Comparison of ENCODE assay signal across 23 cellular contexts in genomic region chr14:31559939-31560338, GRCh38. TPM values are rescaled to one million over a fixed set of nuclear protein-coding genes. Genes with fewer than 3 reads are reported as not detected.
A peak's percentile ranks its signal among the peaks of the same experiment; 100 is the strongest.
DNase-seq lines count a peak whose midpoint lies in the region; ATAC-seq and TF ChIP-seq lines count a peak whose summit lies in the region.
"Had no signal": no experiment of that assay in that cellular context is flagged by ENCODE, and none has a peak within 500 bp of the region (broad histone marks: within the 10 kb centered on the region; RNA-seq: fewer than 3 reads in every experiment).

No MANE protein-coding gene starts in this region.

- peak overlapping the region; percentile 82 for H3K4me2 ChIP-seq in Karpas-422 (ENCODE audit: low read depth, low read length, poor library complexity, severe bottlenecking)

- H3K36me3 Mint-ChIP-seq in activated naive CD8-positive, alpha-beta T cell treated with anti-CD3 and anti-CD28 coated beads, Interleukin-2, amount 50 U/mL, for 24 hours (ENCODE audit: low read depth) = peaks cover 4% of the 10 kb centered on the region
- peaks cover 7% of the 10 kb centered on the region for H3K36me3 Mint-ChIP-seq in activated naive CD8-positive, alpha-beta T cell treated with anti-CD3 and anti-CD28 coated beads for 36 hours
- peaks cover 12% of the 10 kb centered on the region for H3K36me3 Mint-ChIP-seq in endothelial cell (ENCODE audit: low read depth, unreplicated experiment)

- H3K27me3 Mint-ChIP-seq in activated naive CD8-positive, alpha-beta T cell treated with anti-CD3 and anti-CD28 coated beads, Interleukin-2, amount 50 U/mL, for 24 hours = peaks cover 16% of the 10 kb centered on the region
- H3K27me3 Mint-ChIP-seq in activated naive CD8-positive, alpha-beta T cell treated with anti-CD3 and anti-CD28 coated beads for 36 hours = peaks cover 13% of the 10 kb centered on the region
- peaks cover 6% of the 10 kb centered on the region for H3K27me3 Mint-ChIP-seq in endothelial cell (ENCODE audit: unreplicated experiment)

- H3K4me1 Mint-ChIP-seq in activated naive CD8-positive, alpha-beta T cell treated with anti-CD3 and anti-CD28 coated beads, Interleukin-2, amount 50 U/mL, for 24 hours = peaks cover 31% of the 10 kb centered on the region
- peaks cover 19% of the 10 kb centered on the region for H3K4me1 Mint-ChIP-seq in activated naive CD8-positive, alpha-beta T cell treated with anti-CD3 and anti-CD28 coated beads for 36 hours
- peaks cover 12% of the 10 kb centered on the region for H3K4me1 Mint-ChIP-seq in endothelial cell (ENCODE audit: unreplicated experiment)

- H4K20me1 ChIP-seq in Karpas-422 (ENCODE audit: insufficient read depth, low read depth, low read length) = no peaks in the 10 kb centered on the region

- H3K9me3 ChIP-seq in Karpas-422 (ENCODE audit: low read length) = no peaks in the 10 kb centered on the region
- no peaks in the 10 kb centered on the region for H3K9me3 ChIP-seq in spleen
- no peaks in the 10 kb centered on the region for H3K9me3 ChIP-seq in lower lobe of right lung
- H3K9me3 ChIP-seq: A549, BE2C had no signal

- H3K4me1 ChIP-seq in Karpas-422 (ENCODE audit: low read length) = peaks cover 28% of the 10 kb centered on the region
- H3K4me1 ChIP-seq in spleen = peaks cover 14 to 39% (median 31%) of the 10 kb centered on the region in 6 donors
- H3K4me1 ChIP-seq in lower lobe of right lung = peaks cover 6% of the 10 kb centered on the region
- H3K4me1 ChIP-seq: BE2C had no signal

- intact Hi-C loops in spleen (cut with DNase I; ENCODE audit: low total_unique reads) = no loop called here
- intact Hi-C loops in lower lobe of right lung (cut with DNase I) = no loop called here

- no peak overlapping the region for H3K4me3 Mint-ChIP-seq in activated naive CD8-positive, alpha-beta T cell treated with anti-CD3 and anti-CD28 coated beads, Interleukin-2, amount 50 U/mL, for 24 hours
- H3K4me3 Mint-ChIP-seq in activated naive CD8-positive, alpha-beta T cell treated with anti-CD3 and anti-CD28 coated beads for 36 hours = no peak overlapping the region
- no peak overlapping the region for H3K4me3 Mint-ChIP-seq in endothelial cell (ENCODE audit: unreplicated experiment)

- no peak overlapping the region for H3K27ac Mint-ChIP-seq in activated naive CD8-positive, alpha-beta T cell treated with anti-CD3 and anti-CD28 coated beads, Interleukin-2, amount 50 U/mL, for 24 hours
- no peak overlapping the region for H3K27ac Mint-ChIP-seq in activated naive CD8-positive, alpha-beta T cell treated with anti-CD3 and anti-CD28 coated beads for 36 hours
- peak overlapping the region; percentile 99 for H3K27ac Mint-ChIP-seq in endothelial cell (ENCODE audit: unreplicated experiment)

- H3K36me3 ChIP-seq in Karpas-422 (ENCODE audit: insufficient read depth, low read length) (no peaks in the 10 kb centered on the region), spleen (no peaks in the 10 kb centered on the region), lower lobe of right lung (no peaks in the 10 kb centered on the region)
- H3K36me3 ChIP-seq: BE2C had no signal

- H3K9ac ChIP-seq in Karpas-422 (ENCODE audit: low read length) = no peak overlapping the region

- H2AFZ ChIP-seq in Karpas-422 (ENCODE audit: low read length) = peak overlapping the region; percentile 78

- H3K9me2 ChIP-seq in Karpas-422 (replicated peaks; ENCODE audit: insufficient read depth, low read length) = no peaks in the 10 kb centered on the region

- TF ChIP-seq CTCF in endothelial cell (IDR thresholded peaks at IDR 0.05; ENCODE audit: unreplicated experiment) (no peak), spleen (IDR thresholded peaks at IDR 0.05 in 8 of 11, conservative IDR thresholded peaks at IDR 0.05 in 3 of 11) (no peak), lower lobe of right lung (IDR thresholded peaks at IDR 0.05) (no peak)

- H3K27me3 ChIP-seq in Karpas-422 (ENCODE audit: low read length) = no peaks in the 10 kb centered on the region
- H3K27me3 ChIP-seq in spleen (replicated peaks in 1 of 7) = no peaks in the 10 kb centered on the region
- no peaks in the 10 kb centered on the region for H3K27me3 ChIP-seq in lower lobe of right lung (ENCODE audit: low read depth)

- peak; percentile 2 for DNase-seq in activated naive CD8-positive, alpha-beta T cell treated with anti-CD3 and anti-CD28 coated beads, Interleukin-2, amount 50 U/mL, for 24 hours
- DNase-seq in activated naive CD8-positive, alpha-beta T cell treated with anti-CD3 and anti-CD28 coated beads for 36 hours = no peak
- DNase-seq in Karpas-422 (no peak), endothelial cell (ENCODE audit: low spot score) (peak; percentile 7), spleen (peak; percentile 78), lower lobe of right lung (no peak)
- DNase-seq: activated CD4-positive, alpha-beta T cell treated with anti-CD3 and anti-CD28 coated beads for 1 hour; activated CD8-positive, alpha-beta memory T cell treated with anti-CD3 and anti-CD28 coated beads for 24 hours; activated T-cell treated with anti-CD3 and anti-CD28 coated beads, Interleukin-2, amount 50 U/mL, for 24 hours; BE2C; left ventricle myocardium superior; NCI-H1694 treated with DMSO at 0.1 percent for 48 hours; NCI-H2171 treated with DMSO at 0.1 percent for 48 hours; NCI-H526; nucleus accumbens; OCI-M1; Right ventricle myocardium superior had no signal

- no peaks in the 10 kb centered on the region for H3K9me3 Mint-ChIP-seq in activated naive CD8-positive, alpha-beta T cell treated with anti-CD3 and anti-CD28 coated beads, Interleukin-2, amount 50 U/mL, for 24 hours
- H3K9me3 Mint-ChIP-seq in activated naive CD8-positive, alpha-beta T cell treated with anti-CD3 and anti-CD28 coated beads for 36 hours = peaks cover 2% of the 10 kb centered on the region
- H3K9me3 Mint-ChIP-seq in endothelial cell (ENCODE audit: unreplicated experiment) = no peaks in the 10 kb centered on the region
- H3K9me3 Mint-ChIP-seq: activated naive CD4-positive, alpha-beta T cell treated with anti-CD3 and anti-CD28 coated beads, Interleukin-2, amount 50 U/mL, for 24 hours; activated T-cell treated with anti-CD3 and anti-CD28 coated beads, Interleukin-2, amount 50 U/mL, for 24 hours had no signal

- no peak overlapping the region for H3K4me3 ChIP-seq in Karpas-422 (ENCODE audit: low read length)
- no peak overlapping the region for H3K4me3 ChIP-seq in spleen
- no peak overlapping the region for H3K4me3 ChIP-seq in lower lobe of right lung

- WGBS in spleen, 5 donors = 89 to 96% (median 91%) methylated on average over 20 to 21 of the region's 21 CpGs

- ATAC-seq in activated naive CD8-positive, alpha-beta T cell treated with anti-CD3 and anti-CD28 coated beads, Interleukin-2, amount 50 U/mL, for 24 hours = no peak
- ATAC-seq in lower lobe of right lung (no peak), HG02610 (IDR thresholded peaks at IDR 0.05; ENCODE audit: unreplicated experiment) (no peak), GM21423 (IDR thresholded peaks at IDR 0.05; ENCODE audit: unreplicated experiment) (no peak)
- ATAC-seq: left ventricle myocardium superior had no signal

- TF ChIP-seq POLR2A in spleen (IDR thresholded peaks at IDR 0.05) = no peak

- no peak overlapping the region for H3K27ac ChIP-seq in Karpas-422 (ENCODE audit: low read length)
- H3K27ac ChIP-seq in spleen = no peak overlapping the region
- H3K27ac ChIP-seq in lower lobe of right lung = no peak overlapping the region
- H3K27ac ChIP-seq: epithelial cell of prostate, KMS-11 had no signal

- H3K79me2 ChIP-seq in Karpas-422 (ENCODE audit: low read length) = peaks cover 25% of the 10 kb centered on the region

RNA-seq across cellular contexts. Expression of gene NUBPL, which starts 1.3 kb away (rescaled TPM):
- 10 to 100 TPM in 1 of 2 experiments, 1 to 10 TPM in 1; 9.5 to 12.3 TPM for total RNA-seq in activated naive CD8-positive, alpha-beta T cell treated with anti-CD3 and anti-CD28 coated beads for 36 hours
- 35.1 and 50.2 TPM in 2 replicates for total RNA-seq in Karpas-422 (2014; rRNA removed; shearing (Covaris generic); ENCODE audit: low replicate concordance)
- 11.3 TPM for total RNA-seq in endothelial cell (ENCODE audit: unreplicated experiment)
- 10 to 100 TPM; 12.3 to 28.2 (median 18.0) TPM for total RNA-seq in spleen
- polyA plus RNA-seq in spleen = 1 to 10 TPM; 4.1 to 5.5 (median 4.9) TPM
- 8.6 TPM for total RNA-seq in lower lobe of right lung

Comparison
In these comparisons a context has a peak if more than half of its experiments do, and no peak if none do; other contexts are left out.
1. DNase-seq: peak in activated naive CD8-positive, alpha-beta T cell treated with anti-CD3 and anti-CD28 coated beads, Interleukin-2, amount 50 U/mL, for 24 hours (single experiment), endothelial cell (single experiment) and spleen (single experiment); none in activated naive CD8-positive, alpha-beta T cell treated with anti-CD3 and anti-CD28 coated beads for 36 hours (single experiment), Karpas-422 (single experiment) and lower lobe of right lung (single experiment).